23 cellular contexts compared by ENCODE assay signal in genomic region chr1:34371829-34372532, GRCh38.
A peak's percentile ranks its signal among the peaks of the same experiment; 100 is the strongest.
DNase-seq lines count a peak whose midpoint lies in the region; FAIRE-seq and TF ChIP-seq lines count a peak whose summit lies in the region.
"Had no signal": no experiment of that assay in that cellular context is flagged by ENCODE, and none has a peak within 500 bp of the region (broad histone marks: within the 10 kb centered on the region; RNA-seq: fewer than 3 reads in every experiment).

No MANE protein-coding gene starts in this region.

- H3K79me1 ChIP-seq in H9 (ENCODE audit: insufficient read depth, low read depth, low read length, poor library complexity, severe bottlenecking) (no peaks in the 10 kb centered on the region), mesendoderm (ENCODE audit: low read length) (no peaks in the 10 kb centered on the region)

- H3K36me3 ChIP-seq in bronchial epithelial cell (ENCODE audit: control insufficient read depth, insufficient read depth, low read length) (no peaks in the 10 kb centered on the region), mesendoderm (ENCODE audit: control insufficient read depth, insufficient read depth, low read length) (no peaks in the 10 kb centered on the region)
- H3K36me3 ChIP-seq in CD8-positive, alpha-beta memory T cell (ENCODE audit: insufficient read depth, low read length), result no peaks in the 10 kb centered on the region
- H3K36me3 ChIP-seq: Peyer's patch had no signal

- H3T11ph ChIP-seq in H9 (ENCODE audit: low read length), result no peak overlapping the region

- H4K5ac ChIP-seq in H9 (ENCODE audit: insufficient read length, low read depth, low read length) (no peak overlapping the region), mesendoderm (ENCODE audit: low read length) (no peak overlapping the region)

- H3K4me3 ChIP-seq in bronchial epithelial cell (ENCODE audit: low read depth, low read length), result no peak overlapping the region
- no peak overlapping the region for H3K4me3 ChIP-seq in mesendoderm (ENCODE audit: low read length)
- no peak overlapping the region for H3K4me3 ChIP-seq in CD8-positive, alpha-beta memory T cell (ENCODE audit: low read length)
- H3K4me3 ChIP-seq: K562, Peyer's patch had no signal

- FAIRE-seq in bronchial epithelial cell (lab: Jason Lieb, UNC), result peak; percentile 94
- FAIRE-seq: GM19239, HepG2, K562 had no signal

- no peak overlapping the region for H3K27ac ChIP-seq in H9 (ENCODE audit: insufficient read length, low read depth, low read length)
- H3K27ac ChIP-seq in mesendoderm (ENCODE audit: low read depth, low read length), result no peak overlapping the region
- no peak overlapping the region for H3K27ac ChIP-seq in CD8-positive, alpha-beta memory T cell (ENCODE audit: low read depth, low read length)
- H3K27ac ChIP-seq: Peyer's patch had no signal

- no peak overlapping the region for H2BK20ac ChIP-seq in H9 (ENCODE audit: low read depth, low read length, poor library complexity, severe bottlenecking)

- H4K91ac ChIP-seq in H9 (ENCODE audit: insufficient read length, low read depth, low read length), result no peak overlapping the region

- no peak overlapping the region for H3K27ac Mint-ChIP-seq in H9
- H3K27ac Mint-ChIP-seq in CD8-positive, alpha-beta memory T cell, result no peak overlapping the region
- H3K27ac Mint-ChIP-seq: CD8-positive, alpha-beta T cell had no signal

- no peaks in the 10 kb centered on the region for H3K9me3 Mint-ChIP-seq in H9
- H3K9me3 Mint-ChIP-seq in CD8-positive, alpha-beta memory T cell, result no peaks in the 10 kb centered on the region
- H3K9me3 Mint-ChIP-seq: CD8-positive, alpha-beta T cell had no signal

- H3K9ac ChIP-seq in H9 (ENCODE audit: extremely low read depth, insufficient read length, low read length) (no peak overlapping the region), mesendoderm (ENCODE audit: low read length) (no peak overlapping the region)

- no peaks in the 10 kb centered on the region for H3K23me2 ChIP-seq in H9 (ENCODE audit: insufficient read length, low read depth, low read length, poor library complexity, severe bottlenecking)

- WGBS in H9 (ENCODE audit: extremely low coverage, insufficient read length, low lambda C conversion rate), result no CpG with 5 or more reads among the region's 1 CpG
- no CpG with 5 or more reads among the region's 1 CpG for whole genome bisulfite sequencing in mesendoderm (ENCODE audit: extremely low coverage, insufficient coverage, low lambda C conversion rate)

- H2BK5ac ChIP-seq in H9 (ENCODE audit: insufficient read length, low read length) (no peak overlapping the region), mesendoderm (ENCODE audit: low read length) (no peak overlapping the region)

- no peaks in the 10 kb centered on the region for H3K27me3 ChIP-seq in H9 (ENCODE audit: insufficient read depth, low read length)
- H3K27me3 ChIP-seq in bronchial epithelial cell (ENCODE audit: control insufficient read depth, insufficient read depth, low read length), result no peaks in the 10 kb centered on the region
- H3K27me3 ChIP-seq in mesendoderm (ENCODE audit: insufficient read depth, low read length, poor library complexity), result no peaks in the 10 kb centered on the region
- peaks cover 4% of the 10 kb centered on the region for H3K27me3 ChIP-seq in CD8-positive, alpha-beta memory T cell (ENCODE audit: insufficient read depth, low read length, poor library complexity, severe bottlenecking)
- H3K27me3 ChIP-seq: Peyer's patch had no signal

- H2AK5ac ChIP-seq in H9 (ENCODE audit: insufficient read length, low read length) (no peak overlapping the region), mesendoderm (ENCODE audit: low read length) (no peak overlapping the region)

- H3K79me2 ChIP-seq in H9 (ENCODE audit: insufficient read depth, low read length) (no peaks in the 10 kb centered on the region), mesendoderm (ENCODE audit: control insufficient read depth, insufficient read depth, low read length) (no peaks in the 10 kb centered on the region)

- H2BK15ac ChIP-seq in H9 (ENCODE audit: low read depth, low read length) (no peak overlapping the region), mesendoderm (replicated peaks; ENCODE audit: low read depth) (no peak overlapping the region)

- POLR2A ChIA-PET in CD8-positive, alpha-beta memory T cell (lab: Charles Lee), result no interaction called here

- H3K23ac ChIP-seq in H9 (ENCODE audit: insufficient read length, low read depth, low read length) (no peak overlapping the region), mesendoderm (ENCODE audit: low read length) (no peak overlapping the region)

- peaks cover 0 to 5% of the 10 kb centered on the region in 2 experiments; a peak in 1 of 4 replicates for H3K4me1 Mint-ChIP-seq in H9
- H3K4me1 Mint-ChIP-seq in CD8-positive, alpha-beta memory T cell, result no peaks in the 10 kb centered on the region

- no peaks in the 10 kb centered on the region for H3K9me3 ChIP-seq in H9 (ENCODE audit: control insufficient read depth, low read depth, low read length)
- H3K9me3 ChIP-seq in CD8-positive, alpha-beta memory T cell (ENCODE audit: low read length), result no peaks in the 10 kb centered on the region
- H3K9me3 ChIP-seq: Peyer's patch had no signal

- no peak overlapping the region for H2BK12ac ChIP-seq in H9 (ENCODE audit: insufficient read length, low read depth, low read length)

- H3K4me1 ChIP-seq in H9 (ENCODE audit: insufficient read depth, low read length) (no peaks in the 10 kb centered on the region), mesendoderm (ENCODE audit: control insufficient read depth, low read depth, low read length) (no peaks in the 10 kb centered on the region)
- no peaks in the 10 kb centered on the region for H3K4me1 ChIP-seq in CD8-positive, alpha-beta memory T cell (ENCODE audit: insufficient read depth, low read length)
- H3K4me1 ChIP-seq: Peyer's patch had no signal

- H4K20me1 ChIP-seq in H9 (ENCODE audit: control insufficient read depth, insufficient read depth, insufficient read length), result no peaks in the 10 kb centered on the region

- no peak overlapping the region for H3K4me3 Mint-ChIP-seq in H9
- no peak overlapping the region for H3K4me3 Mint-ChIP-seq in CD8-positive, alpha-beta memory T cell
- H3K4me3 Mint-ChIP-seq: CD8-positive, alpha-beta T cell had no signal

- H2BK120ac ChIP-seq in H9 (ENCODE audit: low read depth, low read length, poor library complexity, severe bottlenecking), result no peak overlapping the region
- no peak overlapping the region for H2BK120ac ChIP-seq in mesendoderm (ENCODE audit: low read depth, low read length)

- H3K27me3 Mint-ChIP-seq in H9 (ENCODE audit: low read depth), result peaks cover 19% of the 10 kb centered on the region
- H3K27me3 Mint-ChIP-seq in CD8-positive, alpha-beta memory T cell, result peaks cover 8 to 13% of the 10 kb centered on the region in 2 donors

- no peak overlapping the region for H4K8ac ChIP-seq in H9 (replicated peaks; ENCODE audit: insufficient read length, low read depth, low read length)
- no peak overlapping the region for H4K8ac ChIP-seq in mesendoderm (ENCODE audit: low read depth, low read length)

- H3K4ac ChIP-seq in H9 (ENCODE audit: low read depth, low read length), result no peak overlapping the region
- H3K4ac ChIP-seq in mesendoderm (ENCODE audit: low read depth, low read length), result no peak overlapping the region

- DNase-seq in DMS53 (lab: John Stamatoyannopoulos, UW) (peak; percentile 26), DMS53 treated with DMSO at 0.1 percent for 48 hours (lab: John Stamatoyannopoulos, UW; ENCODE audit: unreplicated experiment) (no peak), H9 (no peak), bronchial epithelial cell (ENCODE audit: low read depth) (no peak), mesendoderm (peak; percentile 5), SK-N-DZ (ENCODE audit: low spot score) (no peak), NCI-H1048 (lab: John Stamatoyannopoulos, UW) (no peak)
- DNase-seq in CD8-positive, alpha-beta memory T cell, result no peak
- DNase-seq: 8988T; C1 segment of cervical spinal cord; Calu3; CD8-positive, alpha-beta T cell; DMS79; MM.1S; NCI-H1092; NCI-H146; NCI-H2029 treated with DMSO at 0.1 percent for 48 hours; NCI-H748 treated with DMSO at 0.1 percent for 48 hours; Peyer's patch; T-helper 1 cell had no signal

- H3K14ac ChIP-seq in H9 (ENCODE audit: insufficient read depth, low read length), result no peak overlapping the region

- CTCF ChIA-PET in CD8-positive, alpha-beta memory T cell (lab: Charles Lee), result no interaction called here

- no peak overlapping the region for H3K4me2 ChIP-seq in H9 (ENCODE audit: insufficient read depth, insufficient read length, low read length)
- no peak overlapping the region for H3K4me2 ChIP-seq in mesendoderm (ENCODE audit: low read length)

- H3K56ac ChIP-seq in H9 (ENCODE audit: insufficient read length, low read depth, low read length), result no peak overlapping the region
- no peak overlapping the region for H3K56ac ChIP-seq in mesendoderm (ENCODE audit: low read length)

- no peaks in the 10 kb centered on the region for H3K36me3 Mint-ChIP-seq in H9 (ENCODE audit: insufficient read depth in 1 of 3, low read depth in 3 of 3)
- no peaks in the 10 kb centered on the region for H3K36me3 Mint-ChIP-seq in CD8-positive, alpha-beta memory T cell
- H3K36me3 Mint-ChIP-seq: CD8-positive, alpha-beta T cell had no signal

- H3K18ac ChIP-seq in H9 (ENCODE audit: insufficient read length, low read depth, low read length), result no peak overlapping the region
- no peak overlapping the region for H3K18ac ChIP-seq in mesendoderm (ENCODE audit: low read length)

- 0 out of 3 replicates have a peak, but pooled peaks have one; percentile 11 for TF ChIP-seq CTCF in H9 (conservative IDR thresholded peaks at IDR 0.05)
- no peak for TF ChIP-seq CTCF in bronchial epithelial cell (IDR thresholded peaks at IDR 0.05; ENCODE audit: insufficient read depth, low read length, severe bottlenecking)

- H2AFZ ChIP-seq in H9 (ENCODE audit: low read length), result no peak overlapping the region

Comparison
In these comparisons a context has a peak if more than half of its experiments do, and no peak if none do; other contexts are left out.
1. DNase-seq: peak in DMS53 (single experiment) and mesendoderm (single experiment); none in DMS53 treated with DMSO at 0.1 percent for 48 hours (single experiment), H9 (single experiment), bronchial epithelial cell (single experiment), CD8-positive, alpha-beta memory T cell (0 of 5), SK-N-DZ (single experiment) and NCI-H1048 (single experiment).